ENCODE assay signal across 24 cellular contexts in the genomic region with DNA sequence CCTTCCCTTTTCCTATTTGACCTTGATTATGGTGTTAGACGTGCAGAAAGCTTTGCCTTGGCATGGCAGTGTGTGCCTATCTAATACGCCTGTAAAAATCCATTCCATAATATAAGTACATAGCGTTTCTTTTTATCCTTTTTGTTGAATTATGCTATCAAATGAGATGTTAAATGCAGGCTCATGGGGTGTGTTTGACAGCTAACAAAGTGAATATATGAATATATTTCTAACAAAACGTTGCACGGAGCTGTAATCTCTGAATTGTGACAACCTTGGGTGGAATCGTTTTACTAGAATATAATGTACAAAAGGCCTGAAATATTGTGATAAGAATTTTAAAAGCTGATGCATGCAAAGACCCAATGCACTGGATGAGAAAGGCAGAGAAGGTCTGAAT.
"Had no signal": no experiment of that assay in that cellular context is flagged by ENCODE, and none has a peak within 500 bp of the region (broad histone marks: within the 10 kb centered on the region; RNA-seq: fewer than 3 reads in every experiment).

No MANE protein-coding gene starts in this region.

- H3K27ac ChIP-seq: neutrophil, pancreas, prostate gland, right lobe of liver, sigmoid colon, suprapubic skin, testis, tibial artery, transverse colon, upper lobe of right lung, uterus had no signal

- H3K9me3 ChIP-seq: neutrophil, pancreas, prostate gland, right lobe of liver, sigmoid colon, testis, tibial artery, transverse colon, upper lobe of right lung, uterus had no signal

- H3K4me1 ChIP-seq: pancreas, prostate gland, right lobe of liver, sigmoid colon, suprapubic skin, testis, tibial artery, transverse colon, upper lobe of right lung, uterus had no signal

- ATAC-seq: naive thymus-derived CD4-positive, alpha-beta T cell; natural killer cell; pancreas; right cardiac atrium; right lobe of liver; stimulated activated effector memory CD8-positive, alpha-beta T cell treated with anti-CD3 and anti-CD28 coated beads, Interleukin-12 subunit alpha, Interleukin-12 subunit beta, amount 100 ng/mL, for 72 hours; stimulated activated naive B cell treated with anti-CD40 and anti-IgM and Interleukin-4, amounts not matched to agents 10 μg/mL and 1 μg/mL and 100 μg/mL, for 72 hours; upper lobe of right lung had no signal

- H3K4me3 ChIP-seq: pancreas, prostate gland, right lobe of liver, sigmoid colon, suprapubic skin, testis, tibial artery, transverse colon, upper lobe of right lung, uterus had no signal

- H3K36me3 ChIP-seq: neutrophil, pancreas, prostate gland, right lobe of liver, sigmoid colon, suprapubic skin, tibial artery, transverse colon, upper lobe of right lung, uterus had no signal

- H3K27me3 ChIP-seq: neutrophil, pancreas, right lobe of liver, sigmoid colon, suprapubic skin, testis, tibial artery, transverse colon, upper lobe of right lung, uterus had no signal

- DNase-seq: naive thymus-derived CD4-positive, alpha-beta T cell; natural killer cell; nucleus accumbens; pancreas; right cardiac atrium; right lobe of liver; sigmoid colon; small intestine; stimulated activated CD4-positive, alpha-beta T cell treated with anti-CD3 and anti-CD28 coated beads, Interleukin-15, amount 100 ng/mL, for 24 hours; stimulated activated CD4-positive, alpha-beta T cell treated with anti-CD3 and anti-CD28 coated beads, Interleukin-2, amount 100 ng/mL, for 24 hours; stimulated activated CD4-positive, alpha-beta T cell treated with anti-CD3 and anti-CD28 coated beads, Interleukin-2, amount 100 ng/mL, for 48 hours; stimulated activated CD4-positive, alpha-beta T cell treated with anti-CD3 and anti-CD28 coated beads, Interleukin-4, amount 100 ng/mL, for 24 hours; stimulated activated naive B cell treated with anti-CD40 and anti-IgM and Interleukin-4, amounts not matched to agents 10 μg/mL and 1 μg/mL and 100 μg/mL, for 72 hours; stimulated activated naive CD4-positive, alpha-beta T cell treated with Interleukin-2 at 50 U/mL for 16 hours; substantia nigra; testis; tibial artery; transverse colon; upper lobe of right lung; uterus had no signal
